9 cellular contexts compared by ENCODE assay signal in the genomic region with DNA sequence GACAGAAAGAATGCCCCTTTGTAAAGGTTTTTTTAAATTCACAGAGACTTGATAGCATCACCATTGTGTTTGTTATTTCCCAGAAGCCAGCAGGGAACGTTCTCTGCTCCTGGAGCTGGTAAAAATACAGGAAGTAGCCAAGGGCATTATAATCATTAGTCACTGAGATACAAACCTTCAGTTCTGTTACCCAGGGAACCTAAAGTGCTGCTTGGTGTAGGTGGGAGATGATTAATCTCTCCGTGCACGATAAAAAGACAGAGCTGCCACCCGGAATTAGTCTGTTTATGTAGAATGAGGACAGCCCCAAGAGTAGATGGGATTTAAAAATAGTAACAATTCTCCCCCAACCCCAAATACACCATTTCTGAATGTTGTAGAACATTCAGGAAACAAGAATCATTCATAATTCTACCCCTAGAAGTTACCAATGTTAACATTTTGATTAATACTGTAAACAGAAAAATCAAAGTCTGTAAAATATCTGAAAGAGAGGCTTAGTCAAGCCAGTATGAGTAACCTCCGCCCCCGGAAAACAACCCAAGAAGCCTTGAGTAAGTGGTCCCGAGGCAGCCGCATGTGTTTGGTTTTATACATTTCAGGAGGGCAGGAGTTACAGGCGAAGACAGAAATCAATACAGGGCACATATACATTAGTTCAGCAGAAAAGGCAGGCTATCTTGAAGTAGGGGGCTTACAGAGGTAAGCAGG. TPM values are rescaled to one million over a fixed set of nuclear protein-coding genes. Genes with fewer than 3 reads are reported as not detected.
DNase-seq lines count a peak whose midpoint lies in the region; ATAC-seq, FAIRE-seq and TF ChIP-seq lines count a peak whose summit lies in the region.
"Had no signal": no experiment of that assay in that cellular context is flagged by ENCODE, and none has a peak within 500 bp of the region (broad histone marks: within the 10 kb centered on the region; RNA-seq: fewer than 3 reads in every experiment).

No MANE protein-coding gene starts in this region.

- H3K79me2 ChIP-seq in astrocyte (ENCODE audit: insufficient read depth, low read length): no peaks in the 10 kb centered on the region

- 33% methylated on average over 7 of the region's 9 CpGs for WGBS in mesenchymal stem cell

- peak overlapping the region; percentile 56; the same call in 1 of the 2 replicates for H3K4me3 ChIP-seq in SJCRH30
- H3K4me3 ChIP-seq in astrocyte (ENCODE audit: insufficient read depth, low read depth, low read length): peak overlapping the region; percentile 18
- H3K4me3 ChIP-seq in mesenchymal stem cell (ENCODE audit: insufficient read depth in 1 of 2, low read depth in 1 of 2, low read length in 2 of 2): peak overlapping the region in 1 of 2 experiments; percentile 38

- H3K27ac ChIP-seq in SJCRH30 (no peak overlapping the region), astrocyte (ENCODE audit: low read depth, low read length) (peak overlapping the region; percentile 89), mesenchymal stem cell (ENCODE audit: low read length, poor library complexity, severe bottlenecking) (peak overlapping the region; percentile 29)

- peaks cover 16% of the 10 kb centered on the region for H3K4me1 Mint-ChIP-seq in astrocyte (ENCODE audit: low read depth, unreplicated experiment)

- peaks cover 3% of the 10 kb centered on the region for H3K9me3 Mint-ChIP-seq in astrocyte (ENCODE audit: unreplicated experiment)

- ATAC-seq in HG02571 (IDR thresholded peaks at IDR 0.05; ENCODE audit: unreplicated experiment): no peak

- no peaks in the 10 kb centered on the region for H3K4me1 ChIP-seq in SJCRH30
- peaks cover 16% of the 10 kb centered on the region for H3K4me1 ChIP-seq in astrocyte (ENCODE audit: insufficient read depth, low read length)
- peaks cover 4% of the 10 kb centered on the region for H3K4me1 ChIP-seq in mesenchymal stem cell (ENCODE audit: control insufficient read depth, insufficient read depth, low read depth, low read length)

- H3K36me3 Mint-ChIP-seq in astrocyte (ENCODE audit: low read depth, unreplicated experiment): no peaks in the 10 kb centered on the region

- H2AFZ ChIP-seq in astrocyte (ENCODE audit: low read depth, low read length): peak overlapping the region; percentile 1
- H2AFZ ChIP-seq in mesenchymal stem cell (ENCODE audit: low read depth, low read length): no peak overlapping the region

- H2BK120ac ChIP-seq in mesenchymal stem cell (ENCODE audit: low read depth, low read length): no peak overlapping the region

- no peak overlapping the region for H3K18ac ChIP-seq in mesenchymal stem cell (ENCODE audit: low read depth in 1 of 2, low read length in 2 of 2)

- H3K27ac Mint-ChIP-seq in astrocyte (ENCODE audit: unreplicated experiment): peak overlapping the region; percentile 88

- H3K4me2 ChIP-seq in astrocyte (ENCODE audit: low read length) (peak overlapping the region; percentile 79), mesenchymal stem cell (ENCODE audit: low read length, poor library complexity, severe bottlenecking) (peak overlapping the region; percentile 56)

- no peak overlapping the region for H4K91ac ChIP-seq in mesenchymal stem cell (ENCODE audit: low read length)

- peak overlapping the region; percentile 82 for H3K9ac ChIP-seq in astrocyte (ENCODE audit: low read length)
- peak overlapping the region; percentile 88 for H3K9ac ChIP-seq in mesenchymal stem cell (ENCODE audit: low read length)

- H3K79me1 ChIP-seq in mesenchymal stem cell (replicated peaks; ENCODE audit: low read length, poor library complexity, severe bottlenecking): no peaks in the 10 kb centered on the region

- no peak overlapping the region for H2AK5ac ChIP-seq in mesenchymal stem cell (ENCODE audit: low read length, severe bottlenecking)

- no peak overlapping the region for H2BK15ac ChIP-seq in mesenchymal stem cell (ENCODE audit: low read depth, poor library complexity, severe bottlenecking)

- no peaks in the 10 kb centered on the region for H3K27me3 ChIP-seq in SJCRH30
- no peaks in the 10 kb centered on the region for H3K27me3 ChIP-seq in astrocyte (ENCODE audit: insufficient read depth, low read length)
- no peaks in the 10 kb centered on the region for H3K27me3 ChIP-seq in mesenchymal stem cell (ENCODE audit: control insufficient read depth in 1 of 2, insufficient read depth in 1 of 2, low read length in 2 of 2)
- H3K27me3 ChIP-seq: BLaER1 had no signal

- H3K9me3 ChIP-seq in SJCRH30 (replicated peaks) (no peaks in the 10 kb centered on the region), astrocyte (ENCODE audit: insufficient read depth, low read depth, low read length) (peaks cover 1% of the 10 kb centered on the region), mesenchymal stem cell (ENCODE audit: control insufficient read depth, low read length) (peaks cover under 1% of the 10 kb centered on the region)

- H3K23ac ChIP-seq in mesenchymal stem cell (ENCODE audit: low read length in 2 of 2): no peak overlapping the region

- peaks cover 3% of the 10 kb centered on the region for H3K27me3 Mint-ChIP-seq in astrocyte (ENCODE audit: low read depth, unreplicated experiment)

- H4K8ac ChIP-seq in mesenchymal stem cell (ENCODE audit: low read length): no peak overlapping the region

- no peak for TF ChIP-seq CTCF in astrocyte (IDR thresholded peaks at IDR 0.05; ENCODE audit: insufficient read depth, low read depth, low read length)

- H3K4ac ChIP-seq in mesenchymal stem cell (ENCODE audit: low read depth in 1 of 2, low read length in 2 of 2): no peak overlapping the region

- FAIRE-seq in astrocyte (lab: Jason Lieb, UNC): no peak

- H3K36me3 ChIP-seq in SJCRH30 (no peaks in the 10 kb centered on the region), astrocyte (ENCODE audit: insufficient read depth, low read length) (no peaks in the 10 kb centered on the region), mesenchymal stem cell (ENCODE audit: control insufficient read depth in 1 of 2, insufficient read depth in 2 of 2, low read depth in 1 of 2, low read length in 2 of 2) (no peaks in the 10 kb centered on the region)
- H3K36me3 ChIP-seq: BLaER1 had no signal

- no peak overlapping the region for H2BK5ac ChIP-seq in mesenchymal stem cell (ENCODE audit: low read depth, low read length, poor library complexity, severe bottlenecking)

- H3K14ac ChIP-seq in mesenchymal stem cell (ENCODE audit: low read length in 2 of 2): no peak overlapping the region

- DNase-seq in SHP77 (lab: John Stamatoyannopoulos, UW) (peak; percentile 6 to 10), SHP77 treated with DMSO at 0.1 percent for 48 hours (lab: John Stamatoyannopoulos, UW) (no peak), SJCRH30 (no peak), astrocyte (ENCODE audit: low read depth) (peak; percentile 86), mesenchymal stem cell (peak; percentile 88), NCI-H2029 treated with DMSO at 0.1 percent for 48 hours (lab: John Stamatoyannopoulos, UW) (no peak)
- DNase-seq in stimulated activated CD8-positive, alpha-beta memory T cell treated with anti-CD3 and anti-CD28 coated beads, Interleukin-7, amount 100 ng/mL, for 24 hours (ENCODE audit: low read depth): peak; percentile 44

- no peaks in the 10 kb centered on the region for H4K20me1 ChIP-seq in astrocyte (ENCODE audit: insufficient read depth, low read length)
- H4K20me1 ChIP-seq: BLaER1 had no signal

- H2BK12ac ChIP-seq in mesenchymal stem cell (ENCODE audit: low read length in 2 of 2): peak overlapping the region in 1 of 2 experiments; percentile 31

- peak overlapping the region; percentile 67 for H3K4me3 Mint-ChIP-seq in astrocyte (ENCODE audit: unreplicated experiment)

RNA-seq across cellular contexts. Expression of gene CTBS, which starts 45.3 kb away (rescaled TPM):
- total RNA-seq in SJCRH30 (2014; rRNA removed; shearing (Covaris generic)): 4.6 and 5.3 TPM in 2 replicates
- total RNA-seq in astrocyte: 16.9 and 18.6 TPM in 2 replicates
- polyA plus RNA-seq in mesenchymal stem cell (2013, experiment 1 of 2): 22.5 TPM
- polyA plus RNA-seq in mesenchymal stem cell (2013, experiment 2 of 2): 24.9 TPM

Comparison
In these comparisons a context has a peak if more than half of its experiments do, and no peak if none do; other contexts are left out.
1. DNase-seq: peak in SHP77 (2 of 2), astrocyte (single experiment), mesenchymal stem cell (single experiment) and stimulated activated CD8-positive, alpha-beta memory T cell treated with anti-CD3 and anti-CD28 coated beads, Interleukin-7, amount 100 ng/mL, for 24 hours (single experiment); none in SHP77 treated with DMSO at 0.1 percent for 48 hours (single experiment), SJCRH30 (0 of 2) and NCI-H2029 treated with DMSO at 0.1 percent for 48 hours (single experiment).